ENCODE assay signal across 1 cellular context in genomic region chr10:23065549-23065948, GRCh38.
TF ChIP-seq lines count a peak whose summit lies in the region.

No MANE protein-coding gene starts in this region.

TF ChIP-seq in K562, 482 proteins besides CTCF, POLR2A, EP300 and RAD21 (continued from another document):
- TF ChIP-seq ZNF592 (IDR thresholded peaks at IDR 0.05), result 0 out of 2 replicates have a peak, but pooled peaks have one; percentile 30
- no peak for TF ChIP-seq SP2 (IDR thresholded peaks at IDR 0.05; ENCODE audit: extremely low read depth, low read depth, low read length, poor library complexity, severe bottlenecking)
- TF ChIP-seq SNAPC5 (CRISPR knock-in tag; IDR thresholded peaks at IDR 0.05), result no peak
- no peak for TF ChIP-seq ZNF75A (CRISPR knock-in tag; IDR thresholded peaks at IDR 0.05)
- TF ChIP-seq NR2C1 (IDR thresholded peaks at IDR 0.05), result no peak
- TF ChIP-seq NR2C1 (tag; IDR thresholded peaks at IDR 0.05), result no peak
- 0 out of 2 replicates have a peak, but pooled peaks have one; percentile 19 for TF ChIP-seq USF1 (CRISPR knock-in tag; IDR thresholded peaks at IDR 0.05)
- TF ChIP-seq PURB (CRISPR knock-in tag; IDR thresholded peaks at IDR 0.05; ENCODE audit: low read depth), result no peak
- TF ChIP-seq MGA (IDR thresholded peaks at IDR 0.05), result peak; percentile 36
- no peak for TF ChIP-seq PATZ1 (CRISPR knock-in tag; IDR thresholded peaks at IDR 0.05; ENCODE audit: borderline replicate concordance)
- no peak for TF ChIP-seq TCF15 (CRISPR knock-in tag; IDR thresholded peaks at IDR 0.05)
- no peak for TF ChIP-seq BRF2 (IDR thresholded peaks at IDR 0.05; ENCODE audit: borderline replicate concordance, insufficient read depth, insufficient read length)
- TF ChIP-seq ZNF717 (CRISPR knock-in tag; IDR thresholded peaks at IDR 0.05), result no peak
- no peak for TF ChIP-seq HDGF (IDR thresholded peaks at IDR 0.05)
- TF ChIP-seq SRSF1 (IDR thresholded peaks at IDR 0.05; ENCODE audit: low read depth, low read length), result no peak
- TF ChIP-seq NR0B1 (IDR thresholded peaks at IDR 0.05; ENCODE audit: partially characterized antibody), result no peak
- no peak for TF ChIP-seq REST (CRISPR knock-in tag; IDR thresholded peaks at IDR 0.05; ENCODE audit: low read depth)
- no peak for TF ChIP-seq SPI1 (IDR thresholded peaks at IDR 0.05; ENCODE audit: borderline replicate concordance, low read depth, low read length)
- TF ChIP-seq IRF2 (CRISPR knock-in tag; IDR thresholded peaks at IDR 0.05), result no peak
- TF ChIP-seq NR2C2 (CRISPR knock-in tag; IDR thresholded peaks at IDR 0.05), result no peak
- peak; percentile 43 for TF ChIP-seq NR2C2 (tag; IDR thresholded peaks at IDR 0.05)
TF ChIP-seq in K562: peak in this region for 10.
